ENCODE assay signal across 8 cellular contexts in the genomic region with DNA sequence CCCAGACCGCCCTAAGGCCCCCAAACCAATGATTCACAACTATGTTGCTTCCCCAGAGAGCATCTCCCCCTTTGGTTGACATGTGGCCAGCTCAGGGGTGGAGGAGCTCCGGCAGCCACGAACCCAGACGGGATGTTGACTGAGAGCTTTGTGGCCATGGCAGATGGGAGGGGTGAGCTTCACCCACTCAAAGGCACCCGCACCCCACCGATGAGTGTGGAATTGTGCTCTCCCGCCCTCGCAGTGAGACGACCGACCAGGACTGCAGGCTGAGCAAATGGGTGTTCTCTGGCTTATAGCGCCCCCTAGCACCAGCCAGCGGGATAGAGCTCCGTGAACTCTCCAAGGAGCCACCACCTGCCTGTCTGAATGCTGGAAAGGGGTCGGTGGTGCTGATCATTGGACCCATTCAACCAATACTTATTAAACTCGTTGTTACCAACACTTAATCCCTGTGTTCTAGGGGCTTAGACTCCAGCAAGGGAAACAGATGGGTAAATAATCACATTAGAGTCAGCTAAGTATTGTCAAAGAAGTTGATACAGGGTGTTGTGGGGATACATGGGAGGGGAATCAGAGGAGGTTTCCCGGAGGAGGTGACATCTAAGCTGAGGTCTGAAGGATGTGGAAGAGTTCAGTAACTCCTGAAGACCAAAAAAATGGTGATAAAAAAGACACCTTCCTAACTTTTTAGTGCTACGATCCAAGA. TPM values are rescaled to one million over a fixed set of nuclear protein-coding genes. Genes with fewer than 3 reads are reported as not detected.
DNase-seq lines count a peak whose midpoint lies in the region; ATAC-seq and TF ChIP-seq lines count a peak whose summit lies in the region.

No MANE protein-coding gene starts in this region.

- peaks cover under 1% of the 10 kb centered on the region for H3K27me3 ChIP-seq in prostate gland (replicated peaks; ENCODE audit: insufficient read depth)
- no peaks in the 10 kb centered on the region for H3K27me3 ChIP-seq in aorta (ENCODE audit: control insufficient read depth in 1 of 2, insufficient read depth in 2 of 2, low read length in 1 of 2)

- POLR2A ChIA-PET in HEK293T (lab: Yijun Ruan, JAX), result interaction anchor here (1.5 kb wide), 1 partner anchor 267 kb away, joined by 5 read pairs; no protein-coding TSS in a partner anchor

- H3K36me3 ChIP-seq in prostate gland, result no peaks in the 10 kb centered on the region
- no peaks in the 10 kb centered on the region for H3K36me3 ChIP-seq in aorta (ENCODE audit: control insufficient read depth in 1 of 2, insufficient read depth in 2 of 2, low read length in 1 of 2)

- intact Hi-C loops in Right ventricle myocardium superior (cut with DNase I) (loop anchor here (2.0 kb wide), 2 partner anchors 136 to 268 kb away; no protein-coding TSS in a partner anchor), prostate gland (cut with DNase I) (loop anchor here (5.0 kb wide), 1 partner anchor 135 kb away; no protein-coding TSS in a partner anchor), aorta (cut with DNase I) (loop anchor here (1.0 to 2.0 kb wide), 5 partner anchors 74 to 268 kb away; no protein-coding TSS in a partner anchor)

- CTCF ChIA-PET in HEK293T (lab: Yijun Ruan, JAX), result interaction anchor here (0.6 to 2.6 kb wide), 31 partner anchors 9 to 320 kb away, joined by 3 to 44 read pairs (median 4); a partner anchor contains a TSS

- H3K4me1 Mint-ChIP-seq in activated naive CD8-positive, alpha-beta T cell treated with anti-CD3 and anti-CD28 coated beads for 36 hours, result peaks cover 6% of the 10 kb centered on the region

- no peak overlapping the region for H3K4me3 Mint-ChIP-seq in activated naive CD8-positive, alpha-beta T cell treated with anti-CD3 and anti-CD28 coated beads for 36 hours

- no peak for TF ChIP-seq POLR2A in prostate gland (IDR thresholded peaks at IDR 0.05)

- peak; percentile 94 for TF ChIP-seq CTCF in AG09319 (IDR thresholded peaks at IDR 0.05; ENCODE audit: low read depth, low read length)
- TF ChIP-seq CTCF in prostate gland (IDR thresholded peaks at IDR 0.05), result peak; percentile 79 to 89 (median 82)

- no peaks in the 10 kb centered on the region for H3K9me3 ChIP-seq in prostate gland
- no peaks in the 10 kb centered on the region for H3K9me3 ChIP-seq in aorta (ENCODE audit: control insufficient read depth, low read length)

- H3K9me3 Mint-ChIP-seq in activated naive CD8-positive, alpha-beta T cell treated with anti-CD3 and anti-CD28 coated beads for 36 hours, result no peaks in the 10 kb centered on the region

- no peak overlapping the region for H3K27ac Mint-ChIP-seq in activated naive CD8-positive, alpha-beta T cell treated with anti-CD3 and anti-CD28 coated beads for 36 hours

- peaks cover 37% of the 10 kb centered on the region for H3K27me3 Mint-ChIP-seq in activated naive CD8-positive, alpha-beta T cell treated with anti-CD3 and anti-CD28 coated beads for 36 hours

- in situ Hi-C loops in SK-MEL-5 (cut with HindIII; ENCODE audit: low pct_unique_long_range_greater_than_20kb, low sequenced_read_pairs), result loop anchor here (25.0 kb wide), 1 partner anchor 135 kb away; no protein-coding TSS in a partner anchor

- ATAC-seq in Right ventricle myocardium superior (ENCODE audit: poor library complexity) (peak; percentile 55), aorta (ENCODE audit: low FRiP score) (peak; percentile 77), HG02885 (IDR thresholded peaks at IDR 0.05; ENCODE audit: poor library complexity, unreplicated experiment) (no peak)

- no peak overlapping the region for H3K27ac ChIP-seq in prostate gland
- no peak overlapping the region for H3K27ac ChIP-seq in aorta (ENCODE audit: low read depth in 1 of 2, low read length in 2 of 2)

- WGBS in prostate gland, result 17% methylated on average over 16 of the region's 17 CpGs
- 12 to 14% methylated on average over 17 of the region's 17 CpGs for WGBS in aorta, 2 donors

- H3K36me3 Mint-ChIP-seq in activated naive CD8-positive, alpha-beta T cell treated with anti-CD3 and anti-CD28 coated beads for 36 hours, result no peaks in the 10 kb centered on the region

- H3K4me1 ChIP-seq in prostate gland (replicated peaks) (no peaks in the 10 kb centered on the region), aorta (ENCODE audit: control insufficient read depth in 1 of 2, insufficient read depth in 2 of 2, low read length in 2 of 2) (no peaks in the 10 kb centered on the region)

- DNase-seq in AG09319 (ENCODE audit: extremely low read depth, low read depth) (peak; percentile 58), HEK293T (ENCODE audit: extremely low spot score) (peak; percentile 84), SK-MEL-5 (ENCODE audit: low read depth, low spot score) (peak; percentile 85), Right ventricle myocardium superior (peak; percentile 84), prostate gland (ENCODE audit: low spot score) (peak; percentile 63), aorta (peak; percentile 76 to 89)
- DNase-seq in activated naive CD8-positive, alpha-beta T cell treated with anti-CD3 and anti-CD28 coated beads for 36 hours, result peak; percentile 56

- H3K4me3 ChIP-seq in prostate gland (no peak overlapping the region), aorta (ENCODE audit: low read length in 2 of 2) (no peak overlapping the region)

TF ChIP-seq in HEK293T, 16 proteins besides CTCF, POLR2A, EP300 and RAD21:
- no peak for TF ChIP-seq ZNF384 (IDR thresholded peaks at IDR 0.05)
- TF ChIP-seq LEF1 (IDR thresholded peaks at IDR 0.05; ENCODE audit: borderline replicate concordance), result no peak
- no peak for TF ChIP-seq BHLHE40 (IDR thresholded peaks at IDR 0.05; ENCODE audit: borderline replicate concordance)
- TF ChIP-seq CTBP1 (IDR thresholded peaks at IDR 0.05; ENCODE audit: borderline replicate concordance), result no peak
- TF ChIP-seq, protein P1, sequence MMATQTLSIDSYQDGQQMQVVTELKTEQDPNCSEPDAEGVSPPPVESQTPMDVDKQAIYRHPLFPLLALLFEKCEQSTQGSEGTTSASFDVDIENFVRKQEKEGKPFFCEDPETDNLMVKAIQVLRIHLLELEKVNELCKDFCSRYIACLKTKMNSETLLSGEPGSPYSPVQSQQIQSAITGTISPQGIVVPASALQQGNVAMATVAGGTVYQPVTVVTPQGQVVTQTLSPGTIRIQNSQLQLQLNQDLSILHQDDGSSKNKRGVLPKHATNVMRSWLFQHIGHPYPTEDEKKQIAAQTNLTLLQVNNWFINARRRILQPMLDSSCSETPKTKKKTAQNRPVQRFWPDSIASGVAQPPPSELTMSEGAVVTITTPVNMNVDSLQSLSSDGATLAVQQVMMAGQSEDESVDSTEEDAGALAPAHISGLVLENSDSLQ (IDR thresholded peaks at IDR 0.05), result no peak
- no peak for TF ChIP-seq HDGF (IDR thresholded peaks at IDR 0.05; ENCODE audit: borderline replicate concordance)
TF ChIP-seq in HEK293T: peak in this region for 0.

RNA-seq across cellular contexts. Expression of a gene that starts 4.5 kb away (rescaled TPM):
- total RNA-seq in SK-MEL-5 (2014; rRNA removed; shearing (Covaris generic)), result 76.4 and 78.8 TPM in 2 replicates
- 141 and 160 TPM in 2 replicates for polyA plus RNA-seq in SK-MEL-5 (2015; cell fraction: cytosol; rRNA removed)
- polyA plus RNA-seq in SK-MEL-5 (2015; cell fraction: nucleus; rRNA removed), result 37.5 and 44.4 TPM in 2 replicates
- total RNA-seq in activated naive CD8-positive, alpha-beta T cell treated with anti-CD3 and anti-CD28 coated beads for 36 hours, result under 1 TPM; 0.08 to 0.14 TPM
- total RNA-seq in Right ventricle myocardium superior, result 266 TPM
- total RNA-seq in prostate gland, result 100 to 1,000 TPM; 148 to 397 TPM
- total RNA-seq in aorta, result 100 to 1,000 TPM; 298 to 410 TPM
- 10 to 100 TPM; 34.4 to 59.4 TPM for polyA plus RNA-seq in aorta

Comparison
In these comparisons a context has a peak if more than half of its experiments do, and no peak if none do; other contexts are left out.
1. RNA of a gene that starts 4.5 kb away (total RNA-seq): 298 to 410 TPM in aorta, 148 to 397 TPM in prostate gland, 266 TPM in Right ventricle myocardium superior (single experiment) and 76.4 to 78.8 TPM in SK-MEL-5; 0.08 to 0.14 TPM in activated naive CD8-positive, alpha-beta T cell treated with anti-CD3 and anti-CD28 coated beads for 36 hours; every median in the first group is over 10 times any median in the second.
2. Peak in every context shown above with its lines, with median percentiles within 50 percentile points of each other: DNase-seq.